ENCODE assay signal across 8 cellular contexts in the genomic region with DNA sequence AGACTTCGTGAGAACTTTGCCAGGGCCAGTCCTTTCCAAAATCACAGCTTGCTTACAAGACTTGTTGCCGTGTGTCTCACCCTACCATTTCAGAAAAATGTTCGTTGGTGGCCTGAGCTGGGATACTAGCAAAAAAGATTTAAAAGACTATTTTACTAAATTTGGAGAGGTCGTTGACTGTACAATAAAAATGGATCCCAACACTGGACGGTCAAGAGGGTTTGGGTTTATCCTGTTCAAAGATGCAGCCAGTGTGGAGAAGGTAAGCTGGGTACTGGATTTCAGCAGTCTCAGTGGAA. TPM values are rescaled to one million over a fixed set of nuclear protein-coding genes. Genes with fewer than 3 reads are reported as not detected.
DNase-seq lines count a peak whose midpoint lies in the region; ATAC-seq, FAIRE-seq and TF ChIP-seq lines count a peak whose summit lies in the region.

No MANE protein-coding gene starts in this region.

- H3K27ac ChIP-seq in left ventricle myocardium inferior (replicated peaks) (peak overlapping the region; percentile 96), vagina (peak overlapping the region; percentile 77)

- ATAC-seq in Right ventricle myocardium superior (ENCODE audit: poor library complexity): no peak

- DNase-seq in left ventricle myocardium inferior: no peak
- no peak for DNase-seq in Right ventricle myocardium superior
- DNase-seq in bronchial epithelial cell (ENCODE audit: low read depth): no peak
- DNase-seq in vagina (ENCODE audit: extremely low spot score in 2 of 2): no peak
- DNase-seq in GM13977 (ENCODE audit: low spot score): no peak
- DNase-seq in OCI-M1 (lab: John Stamatoyannopoulos, UW): no peak
- DNase-seq in activated CD4-positive, CD25-positive, alpha-beta regulatory T cell treated with anti-CD3 and anti-CD28 coated beads, Interleukin-2, amount 50 U/mL, for 72 hours: no peak

- intact Hi-C loops in left ventricle myocardium inferior (cut with micrococcal nuclease): no loop called here
- intact Hi-C loops in Right ventricle myocardium superior (cut with DNase I): no loop called here
- intact Hi-C loops in vagina (cut with DNase I): loop anchor here (2.0 kb wide), 1 partner anchor 25 kb away; no protein-coding TSS in a partner anchor

- H3K27me3 ChIP-seq in left ventricle myocardium inferior (ENCODE audit: low read depth) (no peaks in the 10 kb centered on the region), bronchial epithelial cell (ENCODE audit: control insufficient read depth, insufficient read depth, low read length) (no peaks in the 10 kb centered on the region), mononuclear cell (ENCODE audit: insufficient read depth, low read length) (no peaks in the 10 kb centered on the region), vagina (no peaks in the 10 kb centered on the region)

- in situ Hi-C loops in GM13977 (cut with MboI; ENCODE audit: low pct_unique_long_range_greater_than_20kb, low sequenced_read_pairs, unreplicated experiment): no loop called here

- no peak for FAIRE-seq in bronchial epithelial cell (lab: Jason Lieb, UNC)

- H3K4me1 ChIP-seq in left ventricle myocardium inferior (peaks cover 43% of the 10 kb centered on the region), mononuclear cell (ENCODE audit: insufficient read depth, low read length) (peaks cover 47% of the 10 kb centered on the region), vagina (peaks cover 42% of the 10 kb centered on the region)

- H3K4me3 ChIP-seq in left ventricle myocardium inferior (peak overlapping the region; percentile 94), bronchial epithelial cell (ENCODE audit: low read depth, low read length) (peak overlapping the region; percentile 71), mononuclear cell (ENCODE audit: low read length) (peak overlapping the region; percentile 84), vagina (peak overlapping the region; percentile 59 to 93)

- TF ChIP-seq CTCF in left ventricle myocardium inferior (IDR thresholded peaks at IDR 0.05; ENCODE audit: borderline replicate concordance) (no peak), bronchial epithelial cell (IDR thresholded peaks at IDR 0.05; ENCODE audit: insufficient read depth, low read length, severe bottlenecking) (no peak), vagina (IDR thresholded peaks at IDR 0.05) (no peak), GM13977 (IDR thresholded peaks at IDR 0.05; ENCODE audit: extremely low read depth, insufficient read depth, missing control alignments) (no peak)

- TF ChIP-seq POLR2A in vagina (IDR thresholded peaks at IDR 0.05): no peak

- H3K36me3 ChIP-seq in left ventricle myocardium inferior (peaks cover 45% of the 10 kb centered on the region), bronchial epithelial cell (ENCODE audit: control insufficient read depth, insufficient read depth, low read length) (peaks cover 28% of the 10 kb centered on the region), vagina (peaks cover 4 to 44% of the 10 kb centered on the region in 2 donors)

- no peaks in the 10 kb centered on the region for H3K9me3 ChIP-seq in left ventricle myocardium inferior (replicated peaks)
- H3K9me3 ChIP-seq in mononuclear cell (ENCODE audit: low read depth, low read length): no peaks in the 10 kb centered on the region
- H3K9me3 ChIP-seq in vagina: no peaks in the 10 kb centered on the region

RNA-seq across cellular contexts. Expression of gene HNRNPAB, which starts 1.4 kb away (rescaled TPM):
- total RNA-seq in left ventricle myocardium inferior (85.2 TPM), Right ventricle myocardium superior (83.4 TPM), bronchial epithelial cell (67.4 and 71.3 TPM in 2 replicates), mononuclear cell (27.0 TPM), vagina (92.6 TPM)

RNA-seq across cellular contexts. Expression of gene GMCL2, which starts 18.5 kb away (rescaled TPM):
- not detected for total RNA-seq in left ventricle myocardium inferior
- total RNA-seq in Right ventricle myocardium superior: not detected
- not detected in 2 replicates for total RNA-seq in bronchial epithelial cell
- not detected for total RNA-seq in mononuclear cell
- not detected for total RNA-seq in vagina

RNA-seq across cellular contexts. Expression of gene PHYKPL, which starts 26.9 kb away (rescaled TPM):
- 34.0 TPM for total RNA-seq in left ventricle myocardium inferior
- 34.4 TPM for total RNA-seq in Right ventricle myocardium superior
- total RNA-seq in bronchial epithelial cell: 29.2 and 40.6 TPM in 2 replicates
- total RNA-seq in mononuclear cell: 38.4 TPM
- total RNA-seq in vagina: 77.8 TPM

RNA-seq across cellular contexts. Expression of gene NHP2, which starts 52.0 kb away (rescaled TPM):
- total RNA-seq in left ventricle myocardium inferior (78.1 TPM), Right ventricle myocardium superior (75.7 TPM), bronchial epithelial cell (133 and 161 TPM in 2 replicates), mononuclear cell (47.5 TPM), vagina (172 TPM)
